In the genomic region with DNA sequence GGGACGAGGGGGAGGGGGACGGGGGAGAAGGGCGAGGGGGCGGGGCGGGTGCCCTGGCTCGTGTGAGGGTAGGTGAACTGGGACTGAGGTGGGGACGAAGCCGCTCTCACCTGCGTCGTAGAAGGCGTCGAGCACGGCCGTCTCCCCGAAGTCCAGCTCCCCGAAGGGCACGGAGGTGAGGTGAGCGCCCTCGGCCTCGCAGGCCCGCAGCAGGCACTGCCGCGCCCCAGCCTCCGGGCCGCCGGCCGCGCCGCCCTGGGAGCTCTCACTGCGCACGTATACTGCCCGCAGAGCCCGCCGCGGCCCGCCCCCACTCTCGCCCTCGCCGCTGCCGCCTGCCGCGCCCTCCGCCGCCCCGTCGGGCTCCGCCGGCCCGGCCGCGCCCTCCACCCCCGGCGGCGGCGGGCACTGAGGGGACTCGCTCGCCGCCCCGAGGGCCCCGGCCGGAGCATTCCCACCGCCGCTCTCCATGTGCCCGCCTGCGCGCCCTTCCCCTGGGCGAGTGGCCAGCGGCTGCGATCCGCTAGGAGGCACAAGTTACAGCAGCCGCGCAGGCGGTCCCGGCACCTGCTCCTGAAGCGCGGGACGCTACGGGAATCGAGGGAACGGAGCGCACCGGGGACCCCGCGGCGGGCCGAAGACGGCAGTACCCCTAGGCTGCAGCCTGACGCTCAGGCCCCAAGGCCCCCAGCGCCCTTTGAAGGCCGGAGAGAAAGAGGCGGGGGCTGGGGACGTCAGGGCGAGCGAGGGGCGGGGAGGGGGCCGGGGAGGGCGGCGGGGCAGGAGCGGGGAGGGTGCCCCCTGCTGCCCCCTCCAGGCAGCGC, we compare ENCODE assay signal across 8 cellular contexts. TPM values are rescaled to one million over a fixed set of nuclear protein-coding genes. Genes with fewer than 3 reads are reported as not detected.
DNase-seq lines count a peak whose midpoint lies in the region; ATAC-seq and TF ChIP-seq lines count a peak whose summit lies in the region.

A gene with protein sequence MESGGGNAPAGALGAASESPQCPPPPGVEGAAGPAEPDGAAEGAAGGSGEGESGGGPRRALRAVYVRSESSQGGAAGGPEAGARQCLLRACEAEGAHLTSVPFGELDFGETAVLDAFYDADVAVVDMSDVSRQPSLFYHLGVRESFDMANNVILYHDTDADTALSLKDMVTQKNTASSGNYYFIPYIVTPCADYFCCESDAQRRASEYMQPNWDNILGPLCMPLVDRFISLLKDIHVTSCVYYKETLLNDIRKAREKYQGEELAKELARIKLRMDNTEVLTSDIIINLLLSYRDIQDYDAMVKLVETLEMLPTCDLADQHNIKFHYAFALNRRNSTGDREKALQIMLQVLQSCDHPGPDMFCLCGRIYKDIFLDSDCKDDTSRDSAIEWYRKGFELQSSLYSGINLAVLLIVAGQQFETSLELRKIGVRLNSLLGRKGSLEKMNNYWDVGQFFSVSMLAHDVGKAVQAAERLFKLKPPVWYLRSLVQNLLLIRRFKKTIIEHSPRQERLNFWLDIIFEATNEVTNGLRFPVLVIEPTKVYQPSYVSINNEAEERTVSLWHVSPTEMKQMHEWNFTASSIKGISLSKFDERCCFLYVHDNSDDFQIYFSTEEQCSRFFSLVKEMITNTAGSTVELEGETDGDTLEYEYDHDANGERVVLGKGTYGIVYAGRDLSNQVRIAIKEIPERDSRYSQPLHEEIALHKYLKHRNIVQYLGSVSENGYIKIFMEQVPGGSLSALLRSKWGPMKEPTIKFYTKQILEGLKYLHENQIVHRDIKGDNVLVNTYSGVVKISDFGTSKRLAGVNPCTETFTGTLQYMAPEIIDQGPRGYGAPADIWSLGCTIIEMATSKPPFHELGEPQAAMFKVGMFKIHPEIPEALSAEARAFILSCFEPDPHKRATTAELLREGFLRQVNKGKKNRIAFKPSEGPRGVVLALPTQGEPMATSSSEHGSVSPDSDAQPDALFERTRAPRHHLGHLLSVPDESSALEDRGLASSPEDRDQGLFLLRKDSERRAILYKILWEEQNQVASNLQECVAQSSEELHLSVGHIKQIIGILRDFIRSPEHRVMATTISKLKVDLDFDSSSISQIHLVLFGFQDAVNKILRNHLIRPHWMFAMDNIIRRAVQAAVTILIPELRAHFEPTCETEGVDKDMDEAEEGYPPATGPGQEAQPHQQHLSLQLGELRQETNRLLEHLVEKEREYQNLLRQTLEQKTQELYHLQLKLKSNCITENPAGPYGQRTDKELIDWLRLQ (N-terminal part only) (minus strand): TSS at position 718 of the 824 bp plus-strand sequence. CDS start 247 bp downstream, at position 471.

- TF ChIP-seq CTCF in NB4 (IDR thresholded peaks at IDR 0.05; ENCODE audit: low read depth, low read length), result no peak

- peaks cover 0 to 15% (median 5%) of the 10 kb centered on the region in 5 donors for H3K27me3 ChIP-seq in subcutaneous abdominal adipose tissue (ENCODE audit: control insufficient read depth in 5 of 5, insufficient read depth in 4 of 5, low read length in 5 of 5)

- H3K9ac ChIP-seq in subcutaneous abdominal adipose tissue (ENCODE audit: low read length in 5 of 5), result no peak within 1 kb of the TSS

- ATAC-seq in activated naive CD4-positive, alpha-beta T cell treated with anti-CD3 and anti-CD28 coated beads, Interleukin-2, amount 50 U/mL, for 72 hours, result peak; percentile 81 to 83
- ATAC-seq in HG02798 (IDR thresholded peaks at IDR 0.05; ENCODE audit: poor library complexity, unreplicated experiment), result no peak

- no peaks in the 10 kb centered on the region for H3K36me3 ChIP-seq in subcutaneous abdominal adipose tissue (ENCODE audit: control insufficient read depth in 5 of 5, insufficient read depth in 5 of 5, low read length in 5 of 5)

- TF ChIP-seq POLR2A in NB4 (IDR thresholded peaks at IDR 0.05; ENCODE audit: extremely low read depth, insufficient read length), result no peak

- H3K9me3 Mint-ChIP-seq in activated naive CD4-positive, alpha-beta T cell treated with anti-CD3 and anti-CD28 coated beads, Interleukin-2, amount 50 U/mL, for 72 hours, result no peaks in the 10 kb centered on the region

- peak; percentile 20 for DNase-seq in activated CD4-positive, alpha-beta T cell treated with anti-CD3 and anti-CD28 coated beads for 48 hours
- DNase-seq in activated CD4-positive, alpha-beta T cell treated with anti-CD3 and anti-CD28 coated beads, Interleukin-2, amount 50 U/mL, for 1 hour, result no peak
- DNase-seq in NB4 (ENCODE audit: low read depth), result peak; percentile 66
- peak in 1 of 2 donors; percentile 23 for DNase-seq in activated naive CD4-positive, alpha-beta T cell treated with anti-CD3 and anti-CD28 coated beads, Interleukin-2, amount 50 U/mL, for 72 hours (ENCODE audit: low spot score in 2 of 2)
- DNase-seq in iPS-NIHi7 (ENCODE audit: extremely low spot score), result peak; percentile 82
- no peak for DNase-seq in putamen (ENCODE audit: low spot score)

- H3K9me3 ChIP-seq in subcutaneous abdominal adipose tissue (ENCODE audit: control insufficient read depth in 5 of 5, low read length in 5 of 5), result peaks cover 0 to 12% (median 4%) of the 10 kb centered on the region in 5 donors

- H3K4me3 ChIP-seq in NB4 (ENCODE audit: low read depth, low read length) (peak within 1 kb of the TSS; percentile 48), subcutaneous abdominal adipose tissue (ENCODE audit: low read depth in 1 of 5, low read length in 5 of 5) (peak within 1 kb of the TSS in 3 of 5 donors; percentile 2 to 54 (median 31))

- no peak within 1 kb of the TSS for H3K27ac ChIP-seq in subcutaneous abdominal adipose tissue (ENCODE audit: low read depth, low read length)

- peaks cover 0 to 5% (median 4%) of the 10 kb centered on the region in 5 donors for H3K4me1 ChIP-seq in subcutaneous abdominal adipose tissue (ENCODE audit: control insufficient read depth in 5 of 5, insufficient read depth in 5 of 5, low read length in 5 of 5)

- no peaks in the 10 kb centered on the region for H3K36me3 Mint-ChIP-seq in activated naive CD4-positive, alpha-beta T cell treated with anti-CD3 and anti-CD28 coated beads, Interleukin-2, amount 50 U/mL, for 72 hours

- H3K27ac Mint-ChIP-seq in activated naive CD4-positive, alpha-beta T cell treated with anti-CD3 and anti-CD28 coated beads, Interleukin-2, amount 50 U/mL, for 72 hours, result no peak within 1 kb of the TSS

RNA-seq across cellular contexts. Expression of the gene that starts here (rescaled TPM):
- total RNA-seq in activated naive CD4-positive, alpha-beta T cell treated with anti-CD3 and anti-CD28 coated beads, Interleukin-2, amount 50 U/mL, for 72 hours, result 1 to 10 TPM; 2.4 to 2.5 TPM

Comparison
In these comparisons a context has a peak if more than half of its experiments do, and no peak if none do; other contexts are left out.
1. DNase-seq: peak in activated CD4-positive, alpha-beta T cell treated with anti-CD3 and anti-CD28 coated beads for 48 hours (single experiment), NB4 (single experiment) and iPS-NIHi7 (single experiment); none in activated CD4-positive, alpha-beta T cell treated with anti-CD3 and anti-CD28 coated beads, Interleukin-2, amount 50 U/mL, for 1 hour (single experiment) and putamen (single experiment).